Comparison of ENCODE assay signal across 22 cellular contexts in the genomic region with DNA sequence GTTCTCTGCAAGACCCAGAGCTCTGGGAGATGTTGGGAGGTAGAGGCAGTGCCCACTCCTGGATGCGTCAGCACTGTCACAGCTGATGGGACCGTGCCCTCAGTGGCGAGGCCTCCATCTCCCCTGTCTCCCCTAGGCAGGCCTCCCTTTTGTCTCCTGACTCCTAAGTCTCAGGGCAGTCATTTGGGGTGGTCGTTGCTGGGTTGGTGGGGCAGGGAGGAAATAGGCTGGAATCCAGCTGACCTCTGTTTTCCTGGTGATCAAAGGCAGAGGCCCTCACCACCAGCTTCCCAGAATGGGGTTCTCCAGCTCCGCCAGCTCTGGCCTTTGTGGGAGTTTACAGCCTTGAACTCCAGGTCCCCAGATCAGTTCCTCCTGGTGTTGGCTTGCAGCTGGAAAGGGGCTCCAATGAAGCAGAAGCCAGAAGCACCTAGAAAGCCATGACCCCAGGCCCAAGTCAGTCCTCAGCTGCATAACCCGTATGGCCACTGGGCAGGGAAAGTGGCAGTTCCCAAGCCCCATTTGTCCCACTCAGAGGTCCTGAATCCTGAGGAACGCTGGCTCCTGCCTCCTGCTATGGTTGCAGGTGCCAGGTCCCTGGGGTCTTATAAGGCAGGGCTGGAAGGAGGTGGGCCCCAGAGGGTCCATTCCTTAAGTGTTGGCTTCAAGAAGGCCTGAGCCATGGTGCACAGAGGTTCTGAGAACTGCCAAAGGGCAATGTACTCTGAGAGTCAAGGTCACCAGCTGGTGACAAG. TPM values are rescaled to one million over a fixed set of nuclear protein-coding genes. Genes with fewer than 3 reads are reported as not detected.
DNase-seq lines count a peak whose midpoint lies in the region; ATAC-seq lines count a peak whose summit lies in the region.
"Had no signal": no experiment of that assay in that cellular context is flagged by ENCODE, and none has a peak within 500 bp of the region (broad histone marks: within the 10 kb centered on the region; RNA-seq: fewer than 3 reads in every experiment).

No MANE protein-coding gene starts in this region.

- no peak overlapping the region for H2BK120ac ChIP-seq in mesenchymal stem cell (ENCODE audit: low read depth, low read length)

- H3K36me3 ChIP-seq in KOPT-K1 (ENCODE audit: insufficient read depth, low read length) (no peaks in the 10 kb centered on the region), mesenchymal stem cell (ENCODE audit: control insufficient read depth in 1 of 2, insufficient read depth in 2 of 2, low read depth in 1 of 2, low read length in 2 of 2) (peaks cover 0 to 9% of the 10 kb centered on the region in 2 experiments)
- H3K36me3 ChIP-seq: lower lobe of right lung, right lobe of liver had no signal

- H3K4me2 ChIP-seq in mesenchymal stem cell (ENCODE audit: low read length, poor library complexity, severe bottlenecking): no peak overlapping the region
- H3K4me2 ChIP-seq: hepatocyte had no signal

- H3K79me1 ChIP-seq in mesenchymal stem cell (replicated peaks; ENCODE audit: low read length, poor library complexity, severe bottlenecking): peaks cover 4% of the 10 kb centered on the region

- DNase-seq in activated CD4-positive, CD25-positive, alpha-beta regulatory T cell treated with anti-CD3 and anti-CD28 coated beads, Interleukin-2, amount 50 U/mL, for 72 hours: peak; percentile 15
- no peak for DNase-seq in mesenchymal stem cell
- DNase-seq in stimulated activated effector memory CD8-positive, alpha-beta T cell treated with anti-CD3 and anti-CD28 coated beads, Interleukin-12 subunit alpha, Interleukin-12 subunit beta, amount 100 ng/mL, for 72 hours (ENCODE audit: low spot score in 2 of 2): no peak
- DNase-seq in MV-4-11 (lab: John Stamatoyannopoulos, UW): no peak
- DNase-seq in GM03348 (ENCODE audit: low spot score): no peak
- no peak for DNase-seq in activated CD4-positive, alpha-beta T cell treated with anti-CD3 and anti-CD28 coated beads for 1 hour
- DNase-seq: 8988T; activated CD4-positive, alpha-beta T cell treated with anti-CD3 and anti-CD28 coated beads for 36 hours; AML-193; amniotic stem cell; caudate nucleus; foreskin fibroblast; lower lobe of right lung; NCI-H1417; NCI-H524; right lobe of liver; trophoblast cell had no signal

- ATAC-seq in activated CD4-positive, CD25-positive, alpha-beta regulatory T cell treated with anti-CD3 and anti-CD28 coated beads, Interleukin-2, amount 50 U/mL, for 24 hours: no peak
- no peak for ATAC-seq in stimulated activated effector memory CD8-positive, alpha-beta T cell treated with anti-CD3 and anti-CD28 coated beads, Interleukin-12 subunit alpha, Interleukin-12 subunit beta, amount 100 ng/mL, for 72 hours
- ATAC-seq: activated CD4-positive, alpha-beta T cell treated with anti-CD3 and anti-CD28 coated beads for 36 hours; HCT116; lower lobe of right lung; right lobe of liver had no signal

- H3K4ac ChIP-seq in mesenchymal stem cell (ENCODE audit: low read depth in 1 of 2, low read length in 2 of 2): no peak overlapping the region

- no peaks in the 10 kb centered on the region for H3K9me3 Mint-ChIP-seq in stimulated activated effector memory CD8-positive, alpha-beta T cell treated with anti-CD3 and anti-CD28 coated beads, Interleukin-12 subunit alpha, Interleukin-12 subunit beta, amount 100 ng/mL, for 72 hours

- H3K27ac ChIP-seq in KOPT-K1 (ENCODE audit: low read depth, low read length, poor library complexity, severe bottlenecking) (peak overlapping the region; percentile 99), mesenchymal stem cell (ENCODE audit: low read length, poor library complexity, severe bottlenecking) (no peak overlapping the region)
- H3K27ac ChIP-seq: epithelial cell of prostate, lower lobe of right lung, right lobe of liver had no signal

- H2AK5ac ChIP-seq in mesenchymal stem cell (ENCODE audit: low read length, severe bottlenecking): peak overlapping the region; percentile 33

- H3K4me1 ChIP-seq in mesenchymal stem cell (ENCODE audit: control insufficient read depth, insufficient read depth, low read depth, low read length): peaks cover 49% of the 10 kb centered on the region
- H3K4me1 ChIP-seq: right lobe of liver had no signal

- H2BK5ac ChIP-seq in mesenchymal stem cell (ENCODE audit: low read depth, low read length, poor library complexity, severe bottlenecking): no peak overlapping the region

- no peak overlapping the region for H3K4me3 ChIP-seq in mesenchymal stem cell (ENCODE audit: insufficient read depth in 1 of 2, low read depth in 1 of 2, low read length in 2 of 2)
- H3K4me3 ChIP-seq: hepatocyte, lower lobe of right lung, right lobe of liver had no signal

- no peak overlapping the region for H2BK12ac ChIP-seq in mesenchymal stem cell (ENCODE audit: low read length in 2 of 2)

- peaks cover 6% of the 10 kb centered on the region for H3K36me3 Mint-ChIP-seq in stimulated activated effector memory CD8-positive, alpha-beta T cell treated with anti-CD3 and anti-CD28 coated beads, Interleukin-12 subunit alpha, Interleukin-12 subunit beta, amount 100 ng/mL, for 72 hours

- no peak overlapping the region for H2BK15ac ChIP-seq in mesenchymal stem cell (ENCODE audit: low read depth, poor library complexity, severe bottlenecking)

- no peak overlapping the region for H3K9ac ChIP-seq in mesenchymal stem cell (ENCODE audit: low read length)

- WGBS in mesenchymal stem cell: 83% methylated on average over 4 of the region's 7 CpGs

- H3K27ac Mint-ChIP-seq in stimulated activated effector memory CD8-positive, alpha-beta T cell treated with anti-CD3 and anti-CD28 coated beads, Interleukin-12 subunit alpha, Interleukin-12 subunit beta, amount 100 ng/mL, for 72 hours: peak overlapping the region; percentile 92

- H4K91ac ChIP-seq in mesenchymal stem cell (ENCODE audit: low read length): no peak overlapping the region

- no peak overlapping the region for H2AFZ ChIP-seq in mesenchymal stem cell (ENCODE audit: low read depth, low read length)
- H2AFZ ChIP-seq: hepatocyte had no signal

- no peak overlapping the region for H3K14ac ChIP-seq in mesenchymal stem cell (ENCODE audit: low read length in 2 of 2)

- H3K4me1 Mint-ChIP-seq in stimulated activated effector memory CD8-positive, alpha-beta T cell treated with anti-CD3 and anti-CD28 coated beads, Interleukin-12 subunit alpha, Interleukin-12 subunit beta, amount 100 ng/mL, for 72 hours: peaks cover 54% of the 10 kb centered on the region

- no peak overlapping the region for H3K18ac ChIP-seq in mesenchymal stem cell (ENCODE audit: low read depth in 1 of 2, low read length in 2 of 2)

- H3K9me3 ChIP-seq in KOPT-K1 (ENCODE audit: insufficient read depth, low read length, poor library complexity, severe bottlenecking): no peaks in the 10 kb centered on the region
- H3K9me3 ChIP-seq in mesenchymal stem cell (ENCODE audit: control insufficient read depth, low read length): no peaks in the 10 kb centered on the region
- H3K9me3 ChIP-seq: lower lobe of right lung, right lobe of liver had no signal

- no peak overlapping the region for H3K4me3 Mint-ChIP-seq in stimulated activated effector memory CD8-positive, alpha-beta T cell treated with anti-CD3 and anti-CD28 coated beads, Interleukin-12 subunit alpha, Interleukin-12 subunit beta, amount 100 ng/mL, for 72 hours
- H3K4me3 Mint-ChIP-seq: activated CD4-positive, alpha-beta T cell treated with anti-CD3 and anti-CD28 coated beads for 36 hours had no signal

- no peak overlapping the region for H3K23ac ChIP-seq in mesenchymal stem cell (ENCODE audit: low read length in 2 of 2)

- H3K27me3 ChIP-seq in mesenchymal stem cell (ENCODE audit: control insufficient read depth in 1 of 2, insufficient read depth in 1 of 2, low read length in 2 of 2): peaks cover 0 to 74% of the 10 kb centered on the region in 2 experiments
- H3K27me3 ChIP-seq: hepatocyte, right lobe of liver had no signal

- H4K8ac ChIP-seq in mesenchymal stem cell (ENCODE audit: low read length): no peak overlapping the region

RNA-seq across cellular contexts. Expression of a gene that starts 7.3 kb away (rescaled TPM):
- polyA plus RNA-seq in mesenchymal stem cell (2013, experiment 1 of 2): 1.0 TPM
- 0.58 TPM for polyA plus RNA-seq in mesenchymal stem cell (2013, experiment 2 of 2)

RNA-seq across cellular contexts. Expression of a gene that starts 34.8 kb away (rescaled TPM):
- not detected for polyA plus RNA-seq in mesenchymal stem cell (2013, experiment 1 of 2)
- polyA plus RNA-seq in mesenchymal stem cell (2013, experiment 2 of 2): not detected

RNA-seq across cellular contexts. Expression of a gene that starts 44.6 kb away (rescaled TPM):
- 52.5 TPM for polyA plus RNA-seq in mesenchymal stem cell (2013, experiment 1 of 2)
- polyA plus RNA-seq in mesenchymal stem cell (2013, experiment 2 of 2): 53.1 TPM
